In genomic region chr1:167714851-167715652, GRCh38 we compare ENCODE assay signal across 1 cellular context.
TF ChIP-seq lines count a peak whose summit lies in the region.

No MANE protein-coding gene starts in this region.

TF ChIP-seq in HepG2, 621 proteins besides CTCF, POLR2A, EP300 and RAD21 (continued from another document and continues in another):
- TF ChIP-seq BCL3 (CRISPR knock-in tag; IDR thresholded peaks at IDR 0.05), result no peak
- no peak for TF ChIP-seq ATM (IDR thresholded peaks at IDR 0.05; ENCODE audit: borderline replicate concordance)
- peak; percentile 38; the same call in 1 of the 2 replicates for TF ChIP-seq MIER2 (CRISPR knock-in tag; IDR thresholded peaks at IDR 0.05)
- TF ChIP-seq ZNF510 (CRISPR knock-in tag; IDR thresholded peaks at IDR 0.05; ENCODE audit: low read depth), result no peak
- no peak for TF ChIP-seq NBN (conservative IDR thresholded peaks at IDR 0.05)
- no peak for TF ChIP-seq ZNF546 (CRISPR knock-in tag; conservative IDR thresholded peaks at IDR 0.05)
- no peak for TF ChIP-seq U2AF2 (IDR thresholded peaks at IDR 0.05; ENCODE audit: low read depth, low read length)
- TF ChIP-seq FOXA3 (CRISPR knock-in tag; IDR thresholded peaks at IDR 0.05), result peak; percentile 77
- no peak for TF ChIP-seq TCF7L2 (IDR thresholded peaks at IDR 0.05; ENCODE audit: low read depth, low read length)
- peak; percentile 62; the same call in 1 of the 2 replicates for TF ChIP-seq ZNF788 (CRISPR knock-in tag; IDR thresholded peaks at IDR 0.05; ENCODE audit: borderline replicate concordance)
- TF ChIP-seq CBX5 (CRISPR knock-in tag; IDR thresholded peaks at IDR 0.05; ENCODE audit: borderline replicate concordance), result peak; percentile 57; the same call in 1 of the 2 replicates
- no peak for TF ChIP-seq SRSF1 (optimal IDR thresholded peaks at IDR 0.05; ENCODE audit: low read depth, low read length)
- TF ChIP-seq REXO4 (CRISPR knock-in tag; IDR thresholded peaks at IDR 0.05; ENCODE audit: borderline replicate concordance), result no peak
- TF ChIP-seq ZNF772 (CRISPR knock-in tag; IDR thresholded peaks at IDR 0.05), result peak; percentile 62; the same call in 1 of the 2 replicates
- TF ChIP-seq ZNF644 (CRISPR knock-in tag; IDR thresholded peaks at IDR 0.05; ENCODE audit: low read depth), result no peak
- no peak for TF ChIP-seq ETS1 (CRISPR knock-in tag; IDR thresholded peaks at IDR 0.05)
- no peak for TF ChIP-seq ZNF333 (CRISPR knock-in tag; IDR thresholded peaks at IDR 0.05; ENCODE audit: borderline replicate concordance)
- no peak for TF ChIP-seq TRIM24 (CRISPR knock-in tag; IDR thresholded peaks at IDR 0.05)
- TF ChIP-seq SP2 (CRISPR knock-in tag; IDR thresholded peaks at IDR 0.05), result no peak
- TF ChIP-seq MBD4 (IDR thresholded peaks at IDR 0.05; ENCODE audit: borderline replicate concordance, low read length), result no peak
- TF ChIP-seq FOXA1 (IDR thresholded peaks at IDR 0.05), result no peak
- peak; percentile 36; the same call in 1 of the 2 replicates for TF ChIP-seq FOXA1 (CRISPR knock-in tag; IDR thresholded peaks at IDR 0.05)
- TF ChIP-seq KLF11 (CRISPR knock-in tag; IDR thresholded peaks at IDR 0.05), result 0 out of 2 replicates have a peak, but pooled peaks have one; percentile 38
- TF ChIP-seq ESRRA (CRISPR knock-in tag; IDR thresholded peaks at IDR 0.05; ENCODE audit: low read depth), result no peak
- no peak for TF ChIP-seq NCOA5 (CRISPR knock-in tag; IDR thresholded peaks at IDR 0.05)
- TF ChIP-seq TCF12 (IDR thresholded peaks at IDR 0.05), result no peak
- no peak for TF ChIP-seq TCF12 (CRISPR knock-in tag; IDR thresholded peaks at IDR 0.05)
- no peak for TF ChIP-seq EEA1 (CRISPR knock-in tag; IDR thresholded peaks at IDR 0.05; ENCODE audit: borderline replicate concordance)
- no peak for TF ChIP-seq AGO1 (IDR thresholded peaks at IDR 0.05; ENCODE audit: low read depth, low read length, poor library complexity, severe bottlenecking)
- TF ChIP-seq MED13 (CRISPR knock-in tag; IDR thresholded peaks at IDR 0.05), result no peak
- 0 out of 2 replicates have a peak, but pooled peaks have one; percentile 10 for TF ChIP-seq ZNF234 (CRISPR knock-in tag; conservative IDR thresholded peaks at IDR 0.05)
- no peak for TF ChIP-seq NR0B2 (CRISPR knock-in tag; IDR thresholded peaks at IDR 0.05)
- no peak for TF ChIP-seq BORCS8-MEF2B (CRISPR knock-in tag; IDR thresholded peaks at IDR 0.05)
- TF ChIP-seq SNAI1 (CRISPR knock-in tag; IDR thresholded peaks at IDR 0.05; ENCODE audit: borderline replicate concordance), result no peak
- TF ChIP-seq TBX2 (CRISPR knock-in tag; IDR thresholded peaks at IDR 0.05; ENCODE audit: borderline replicate concordance), result no peak
- TF ChIP-seq ZNF251 (CRISPR knock-in tag; IDR thresholded peaks at IDR 0.05), result no peak
- no peak for TF ChIP-seq ZNF75D (CRISPR knock-in tag; IDR thresholded peaks at IDR 0.05; ENCODE audit: borderline replicate concordance)
- TF ChIP-seq ZBTB7A (CRISPR knock-in tag; IDR thresholded peaks at IDR 0.05), result no peak
- no peak for TF ChIP-seq ZNF253 (CRISPR knock-in tag; IDR thresholded peaks at IDR 0.05; ENCODE audit: borderline replicate concordance)
- TF ChIP-seq, protein P1, sequence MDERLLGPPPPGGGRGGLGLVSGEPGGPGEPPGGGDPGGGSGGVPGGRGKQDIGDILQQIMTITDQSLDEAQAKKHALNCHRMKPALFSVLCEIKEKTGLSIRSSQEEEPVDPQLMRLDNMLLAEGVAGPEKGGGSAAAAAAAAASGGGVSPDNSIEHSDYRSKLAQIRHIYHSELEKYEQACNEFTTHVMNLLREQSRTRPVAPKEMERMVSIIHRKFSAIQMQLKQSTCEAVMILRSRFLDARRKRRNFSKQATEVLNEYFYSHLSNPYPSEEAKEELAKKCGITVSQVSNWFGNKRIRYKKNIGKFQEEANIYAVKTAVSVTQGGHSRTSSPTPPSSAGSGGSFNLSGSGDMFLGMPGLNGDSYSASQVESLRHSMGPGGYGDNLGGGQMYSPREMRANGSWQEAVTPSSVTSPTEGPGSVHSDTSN (CRISPR knock-in tag; IDR thresholded peaks at IDR 0.05), result no peak
- no peak for TF ChIP-seq ZNF501 (CRISPR knock-in tag; IDR thresholded peaks at IDR 0.05)
- no peak for TF ChIP-seq PHF5A (CRISPR knock-in tag; IDR thresholded peaks at IDR 0.05; ENCODE audit: low read depth, unreplicated experiment)
- TF ChIP-seq ZNF556 (CRISPR knock-in tag; IDR thresholded peaks at IDR 0.05; ENCODE audit: borderline replicate concordance), result peak; percentile 49; the same call in 1 of the 2 replicates
- TF ChIP-seq ZNF24 (IDR thresholded peaks at IDR 0.05), result peak; percentile 98
- TF ChIP-seq ZNF20 (CRISPR knock-in tag; IDR thresholded peaks at IDR 0.05), result no peak
- no peak for TF ChIP-seq SOX13 (IDR thresholded peaks at IDR 0.05)
- peak in 1 of 2 experiments; percentile 56; a peak in 2 of 4 replicates for TF ChIP-seq SOX13 (CRISPR knock-in tag; conservative IDR thresholded peaks at IDR 0.05 in 1 of 2, IDR thresholded peaks at IDR 0.05 in 1 of 2)
- no peak for TF ChIP-seq ZFYVE20 (CRISPR knock-in tag; IDR thresholded peaks at IDR 0.05; ENCODE audit: borderline replicate concordance, low read depth)
- no peak for TF ChIP-seq WIZ (CRISPR knock-in tag; IDR thresholded peaks at IDR 0.05)
- TF ChIP-seq ZNF737 (CRISPR knock-in tag; IDR thresholded peaks at IDR 0.05; ENCODE audit: borderline replicate concordance), result no peak
- TF ChIP-seq, protein P2, sequence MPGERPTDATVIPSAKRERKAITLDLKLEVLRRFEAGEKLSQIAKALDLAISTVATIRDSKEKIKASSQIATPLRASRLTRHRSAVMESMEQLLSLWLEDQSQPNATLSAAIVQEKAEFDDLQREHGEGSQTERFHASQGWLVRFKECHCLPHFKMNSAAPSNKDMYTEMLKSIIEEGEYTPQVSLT (CRISPR knock-in tag; IDR thresholded peaks at IDR 0.05; ENCODE audit: borderline replicate concordance, low read depth), result no peak
- TF ChIP-seq, protein P3, sequence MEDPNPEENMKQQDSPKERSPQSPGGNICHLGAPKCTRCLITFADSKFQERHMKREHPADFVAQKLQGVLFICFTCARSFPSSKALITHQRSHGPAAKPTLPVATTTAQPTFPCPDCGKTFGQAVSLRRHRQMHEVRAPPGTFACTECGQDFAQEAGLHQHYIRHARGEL (CRISPR knock-in tag; IDR thresholded peaks at IDR 0.05), result no peak
- no peak for TF ChIP-seq ZNF547 (CRISPR knock-in tag; IDR thresholded peaks at IDR 0.05)
- TF ChIP-seq ZKSCAN8 (CRISPR knock-in tag; IDR thresholded peaks at IDR 0.05; ENCODE audit: borderline replicate concordance), result peak; percentile 45; the same call in 1 of the 2 replicates
- no peak for TF ChIP-seq ZNF367 (CRISPR knock-in tag; IDR thresholded peaks at IDR 0.05; ENCODE audit: borderline replicate concordance)
- TF ChIP-seq CBX2 (IDR thresholded peaks at IDR 0.05; ENCODE audit: low read depth, low read length), result no peak
- no peak for TF ChIP-seq CBX2 (CRISPR knock-in tag; IDR thresholded peaks at IDR 0.05; ENCODE audit: low read depth)
- TF ChIP-seq ZNF781 (CRISPR knock-in tag; IDR thresholded peaks at IDR 0.05; ENCODE audit: borderline replicate concordance, not compliant biosample characterization), result no peak
- TF ChIP-seq CENPT (CRISPR knock-in tag; IDR thresholded peaks at IDR 0.05; ENCODE audit: low read depth), result no peak
- no peak; the same call in 1 of the 2 replicates for TF ChIP-seq ZNF558 (CRISPR knock-in tag; IDR thresholded peaks at IDR 0.05; ENCODE audit: borderline replicate concordance)
- TF ChIP-seq RELA (CRISPR knock-in tag; IDR thresholded peaks at IDR 0.05), result no peak
- no peak; the same call in 1 of the 2 replicates for TF ChIP-seq FOXO1 (CRISPR knock-in tag; IDR thresholded peaks at IDR 0.05)
- TF ChIP-seq MED1 (CRISPR knock-in tag; IDR thresholded peaks at IDR 0.05), result peak; percentile 42
- TF ChIP-seq ZNF749 (CRISPR knock-in tag; IDR thresholded peaks at IDR 0.05; ENCODE audit: borderline replicate concordance), result no peak
- TF ChIP-seq SATB2 (CRISPR knock-in tag; IDR thresholded peaks at IDR 0.05), result no peak
- TF ChIP-seq ARHGAP35 (CRISPR knock-in tag; IDR thresholded peaks at IDR 0.05; ENCODE audit: borderline replicate concordance), result no peak
- TF ChIP-seq KDM4B (CRISPR knock-in tag; IDR thresholded peaks at IDR 0.05), result peak; percentile 83; the same call in 1 of the 2 replicates
- TF ChIP-seq ZEB1 (IDR thresholded peaks at IDR 0.05; ENCODE audit: insufficient replicate concordance, low read depth), result no peak
- TF ChIP-seq, protein P4, sequence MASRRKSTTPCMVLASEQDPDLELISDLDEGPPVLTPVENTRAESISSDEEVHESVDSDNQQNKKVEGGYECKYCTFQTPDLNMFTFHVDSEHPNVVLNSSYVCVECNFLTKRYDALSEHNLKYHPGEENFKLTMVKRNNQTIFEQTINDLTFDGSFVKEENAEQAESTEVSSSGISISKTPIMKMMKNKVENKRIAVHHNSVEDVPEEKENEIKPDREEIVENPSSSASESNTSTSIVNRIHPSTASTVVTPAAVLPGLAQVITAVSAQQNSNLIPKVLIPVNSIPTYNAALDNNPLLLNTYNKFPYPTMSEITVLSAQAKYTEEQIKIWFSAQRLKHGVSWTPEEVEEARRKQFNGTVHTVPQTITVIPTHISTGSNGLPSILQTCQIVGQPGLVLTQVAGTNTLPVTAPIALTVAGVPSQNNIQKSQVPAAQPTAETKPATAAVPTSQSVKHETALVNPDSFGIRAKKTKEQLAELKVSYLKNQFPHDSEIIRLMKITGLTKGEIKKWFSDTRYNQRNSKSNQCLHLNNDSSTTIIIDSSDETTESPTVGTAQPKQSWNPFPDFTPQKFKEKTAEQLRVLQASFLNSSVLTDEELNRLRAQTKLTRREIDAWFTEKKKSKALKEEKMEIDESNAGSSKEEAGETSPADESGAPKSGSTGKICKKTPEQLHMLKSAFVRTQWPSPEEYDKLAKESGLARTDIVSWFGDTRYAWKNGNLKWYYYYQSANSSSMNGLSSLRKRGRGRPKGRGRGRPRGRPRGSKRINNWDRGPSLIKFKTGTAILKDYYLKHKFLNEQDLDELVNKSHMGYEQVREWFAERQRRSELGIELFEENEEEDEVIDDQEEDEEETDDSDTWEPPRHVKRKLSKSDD (CRISPR knock-in tag; IDR thresholded peaks at IDR 0.05; ENCODE audit: low read depth), result no peak
- TF ChIP-seq, protein P5, sequence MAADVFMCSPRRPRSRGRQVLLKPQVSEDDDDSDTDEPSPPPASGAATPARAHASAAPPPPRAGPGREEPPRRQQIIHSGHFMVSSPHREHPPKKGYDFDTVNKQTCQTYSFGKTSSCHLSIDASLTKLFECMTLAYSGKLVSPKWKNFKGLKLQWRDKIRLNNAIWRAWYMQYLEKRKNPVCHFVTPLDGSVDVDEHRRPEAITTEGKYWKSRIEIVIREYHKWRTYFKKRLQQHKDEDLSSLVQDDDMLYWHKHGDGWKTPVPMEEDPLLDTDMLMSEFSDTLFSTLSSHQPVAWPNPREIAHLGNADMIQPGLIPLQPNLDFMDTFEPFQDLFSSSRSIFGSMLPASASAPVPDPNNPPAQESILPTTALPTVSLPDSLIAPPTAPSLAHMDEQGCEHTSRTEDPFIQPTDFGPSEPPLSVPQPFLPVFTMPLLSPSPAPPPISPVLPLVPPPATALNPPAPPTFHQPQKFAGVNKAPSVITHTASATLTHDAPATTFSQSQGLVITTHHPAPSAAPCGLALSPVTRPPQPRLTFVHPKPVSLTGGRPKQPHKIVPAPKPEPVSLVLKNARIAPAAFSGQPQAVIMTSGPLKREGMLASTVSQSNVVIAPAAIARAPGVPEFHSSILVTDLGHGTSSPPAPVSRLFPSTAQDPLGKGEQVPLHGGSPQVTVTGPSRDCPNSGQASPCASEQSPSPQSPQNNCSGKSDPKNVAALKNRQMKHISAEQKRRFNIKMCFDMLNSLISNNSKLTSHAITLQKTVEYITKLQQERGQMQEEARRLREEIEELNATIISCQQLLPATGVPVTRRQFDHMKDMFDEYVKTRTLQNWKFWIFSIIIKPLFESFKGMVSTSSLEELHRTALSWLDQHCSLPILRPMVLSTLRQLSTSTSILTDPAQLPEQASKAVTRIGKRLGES (CRISPR knock-in tag; IDR thresholded peaks at IDR 0.05; ENCODE audit: borderline replicate concordance), result no peak
- peak; percentile 55; the same call in 1 of the 2 replicates for TF ChIP-seq ZSCAN20 (CRISPR knock-in tag; IDR thresholded peaks at IDR 0.05; ENCODE audit: borderline replicate concordance)
- no peak for TF ChIP-seq BHLHE40 (IDR thresholded peaks at IDR 0.05; ENCODE audit: low read length)
- TF ChIP-seq ZBTB14 (CRISPR knock-in tag; IDR thresholded peaks at IDR 0.05), result no peak
- TF ChIP-seq TCF7 (IDR thresholded peaks at IDR 0.05; ENCODE audit: low read depth), result no peak
- TF ChIP-seq ZNF12 (CRISPR knock-in tag; IDR thresholded peaks at IDR 0.05), result no peak; the same call in 1 of the 2 replicates
